Comparison of ENCODE assay signal across 15 cellular contexts in the genomic region with DNA sequence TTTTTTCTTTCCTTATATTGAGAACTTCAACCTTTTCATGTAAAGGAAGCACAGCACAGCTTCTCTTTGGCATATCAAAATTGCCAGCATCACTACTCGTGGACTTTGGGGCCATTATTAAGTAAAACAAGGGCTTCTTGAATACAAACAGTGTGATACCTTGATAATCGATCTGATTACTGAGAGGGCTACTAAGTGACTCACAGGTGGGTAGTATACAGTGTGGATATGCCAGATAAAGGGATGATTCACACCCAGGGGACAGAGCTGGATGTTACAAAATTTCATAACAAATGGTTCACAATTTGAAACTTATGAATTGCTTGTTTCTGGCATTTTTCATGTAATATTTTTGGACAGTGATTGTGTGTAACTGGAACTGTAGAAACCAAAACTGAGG. TPM values are rescaled to one million over a fixed set of nuclear protein-coding genes. Genes with fewer than 3 reads are reported as not detected.
DNase-seq lines count a peak whose midpoint lies in the region; ATAC-seq and TF ChIP-seq lines count a peak whose summit lies in the region.
"Had no signal": no experiment of that assay in that cellular context is flagged by ENCODE, and none has a peak within 500 bp of the region (broad histone marks: within the 10 kb centered on the region; RNA-seq: fewer than 3 reads in every experiment).

No MANE protein-coding gene starts in this region.

- peaks cover 18% of the 10 kb centered on the region for H3K79me2 ChIP-seq in ACC112 (ENCODE audit: control insufficient read depth, insufficient read depth, low read length, unreplicated experiment)

- no peaks in the 10 kb centered on the region for H3K9me3 Mint-ChIP-seq in activated B cell treated with CpG ODN at 0.5 μM for 24 hours

- peaks cover 56% of the 10 kb centered on the region for H3K36me3 Mint-ChIP-seq in activated B cell treated with CpG ODN at 0.5 μM for 24 hours (ENCODE audit: low read depth)

- H3K27ac ChIP-seq in ACC112 (ENCODE audit: low read depth, low read length): peak overlapping the region; percentile 62
- no peak overlapping the region for H3K27ac ChIP-seq in ascending aorta
- H3K27ac ChIP-seq: suprapubic skin had no signal

- ATAC-seq in activated B cell treated with CpG ODN at 0.5 μM for 24 hours (ENCODE audit: low read depth) (no peak), GM21529 (IDR thresholded peaks at IDR 0.05; ENCODE audit: unreplicated experiment) (no peak)

- H2AFZ ChIP-seq in ACC112 (ENCODE audit: low read length, unreplicated experiment): no peak overlapping the region

- peaks cover 0 to 4% of the 10 kb centered on the region in 2 donors for H3K9me3 ChIP-seq in ascending aorta

- H3K36me3 ChIP-seq in ACC112 (ENCODE audit: insufficient read depth, low read length) (peaks cover 31% of the 10 kb centered on the region), ascending aorta (peaks cover 30 to 36% of the 10 kb centered on the region in 2 donors)

- DNase-seq in EL: peak; percentile 33
- DNase-seq in activated B cell treated with CpG ODN at 0.5 μM for 24 hours: no peak
- DNase-seq in fibroblast of pulmonary artery (ENCODE audit: low read depth): peak; percentile 46
- DNase-seq in ascending aorta (ENCODE audit: low spot score in 2 of 2): no peak
- no peak for DNase-seq in putamen (ENCODE audit: low spot score)
- no peak for DNase-seq in NCI-H1930 (lab: John Stamatoyannopoulos, UW)
- DNase-seq: COR-L47, Kasumi-1, NCI-H2171, retina had no signal

- H3K27me3 Mint-ChIP-seq in activated B cell treated with CpG ODN at 0.5 μM for 24 hours: no peaks in the 10 kb centered on the region

- H3K27me3 ChIP-seq in ACC112 (ENCODE audit: insufficient read depth, low read length) (no peaks in the 10 kb centered on the region), ascending aorta (no peaks in the 10 kb centered on the region)
- H3K27me3 ChIP-seq: suprapubic skin had no signal

- H3K4me3 ChIP-seq in ACC112 (ENCODE audit: low read depth, low read length) (no peak overlapping the region), fibroblast of pulmonary artery (replicated peaks; ENCODE audit: low read depth, low read length) (no peak overlapping the region), ascending aorta (no peak overlapping the region)
- H3K4me3 ChIP-seq: suprapubic skin had no signal

- intact Hi-C loops in activated B cell treated with CpG ODN at 0.5 μM for 24 hours (cut with micrococcal nuclease) (no loop called here), ascending aorta (cut with DNase I) (no loop called here)

- POLR2A ChIA-PET in activated B cell treated with CpG ODN at 0.5 μM for 24 hours (lab: Charles Lee): interaction anchor here (0.6 to 3.6 kb wide), 5 partner anchors 13 to 85 kb away, joined by 3 to 18 read pairs (median 4); a partner anchor contains a TSS

- H3K27ac Mint-ChIP-seq in activated B cell treated with CpG ODN at 0.5 μM for 24 hours: peak overlapping the region; percentile 22

- H3K4me1 ChIP-seq in ACC112 (ENCODE audit: control insufficient read depth, insufficient read depth, low read length, unreplicated experiment) (peaks cover 13% of the 10 kb centered on the region), ascending aorta (no peaks in the 10 kb centered on the region)
- H3K4me1 ChIP-seq: suprapubic skin had no signal

- H3K4me3 Mint-ChIP-seq in activated B cell treated with CpG ODN at 0.5 μM for 24 hours: peak overlapping the region; percentile 60

- H3K4me1 Mint-ChIP-seq in activated B cell treated with CpG ODN at 0.5 μM for 24 hours: peaks cover 65% of the 10 kb centered on the region

- TF ChIP-seq CTCF in activated B cell treated with CpG ODN at 0.5 μM for 24 hours (IDR thresholded peaks at IDR 0.05) (no peak), fibroblast of pulmonary artery (IDR thresholded peaks at IDR 0.05; ENCODE audit: low read length, missing control alignments) (no peak), ascending aorta (IDR thresholded peaks at IDR 0.05) (no peak)

- CTCF ChIA-PET in activated B cell treated with CpG ODN at 0.5 μM for 24 hours (lab: Charles Lee): interaction anchor here (1.2 to 1.9 kb wide), 3 partner anchors 9 to 92 kb away, joined by 3 to 8 read pairs (median 4); a partner anchor contains a TSS

RNA-seq across cellular contexts. Expression of a gene that starts 15.4 kb away (rescaled TPM):
- total RNA-seq in activated B cell treated with CpG ODN at 0.5 μM for 24 hours (204 and 212 TPM in 2 replicates), ascending aorta (75.0 TPM)

RNA-seq across cellular contexts. Expression of a gene that starts 28.7 kb away (rescaled TPM):
- 132 TPM in 2 replicates for total RNA-seq in activated B cell treated with CpG ODN at 0.5 μM for 24 hours
- total RNA-seq in ascending aorta: 21.8 TPM

RNA-seq across cellular contexts. Expression of a gene that starts 55.0 kb away (rescaled TPM):
- 7.6 and 11.7 TPM in 2 replicates for total RNA-seq in activated B cell treated with CpG ODN at 0.5 μM for 24 hours
- 12.2 TPM for total RNA-seq in ascending aorta

RNA-seq across cellular contexts. Expression of a gene that starts 55.0 kb away (rescaled TPM):
- total RNA-seq in activated B cell treated with CpG ODN at 0.5 μM for 24 hours (3.5 and 6.1 TPM in 2 replicates), ascending aorta (4.8 TPM)
- total RNA-seq: mononuclear cell had no signal

RNA-seq across cellular contexts. Expression of a gene that starts 56.2 kb away (rescaled TPM):
- total RNA-seq in activated B cell treated with CpG ODN at 0.5 μM for 24 hours (16.6 and 16.8 TPM in 2 replicates), ascending aorta (not detected)
- total RNA-seq: chondrocyte had no signal

Comparison
In these comparisons a context has a peak if more than half of its experiments do, and no peak if none do; other contexts are left out.
1. DNase-seq: peak in EL (single experiment) and fibroblast of pulmonary artery (single experiment); none in activated B cell treated with CpG ODN at 0.5 μM for 24 hours (single experiment), ascending aorta (0 of 2), putamen (single experiment) and NCI-H1930 (0 of 2).